In the genomic region with DNA sequence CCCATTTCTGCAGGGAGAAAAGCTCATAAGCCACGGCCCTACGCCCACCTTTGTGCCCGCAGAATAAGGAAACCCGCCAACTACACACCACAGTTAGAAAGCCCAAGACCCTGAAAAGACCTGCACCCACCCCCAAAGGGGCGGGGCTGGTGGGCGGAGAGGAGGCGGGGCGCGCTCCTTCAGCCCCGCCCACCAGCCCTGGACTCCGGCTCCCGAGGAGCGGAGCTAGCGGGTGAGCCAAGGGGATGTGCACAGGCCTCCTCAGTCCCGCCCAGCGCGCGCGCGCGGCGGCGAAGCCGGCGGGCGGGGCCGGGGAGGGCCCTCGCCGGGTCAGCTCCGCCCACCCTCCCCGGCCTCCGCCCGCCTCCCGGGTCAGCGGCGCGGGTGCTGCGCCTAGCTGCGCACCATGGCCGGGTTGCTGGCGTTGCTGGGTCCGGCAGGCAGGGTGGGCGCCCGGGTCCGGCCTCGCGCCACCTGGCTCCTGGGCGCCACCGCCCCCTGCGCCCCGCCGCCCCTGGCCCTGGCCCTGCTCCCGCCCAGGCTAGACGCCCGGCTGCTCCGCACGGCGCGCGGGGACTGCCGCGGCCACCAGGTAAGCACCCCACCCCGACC, we compare ENCODE assay signal across 8 cellular contexts. TPM values are rescaled to one million over a fixed set of nuclear protein-coding genes. Genes with fewer than 3 reads are reported as not detected.
DNase-seq lines count a peak whose midpoint lies in the region; ATAC-seq and TF ChIP-seq lines count a peak whose summit lies in the region.

A gene with protein sequence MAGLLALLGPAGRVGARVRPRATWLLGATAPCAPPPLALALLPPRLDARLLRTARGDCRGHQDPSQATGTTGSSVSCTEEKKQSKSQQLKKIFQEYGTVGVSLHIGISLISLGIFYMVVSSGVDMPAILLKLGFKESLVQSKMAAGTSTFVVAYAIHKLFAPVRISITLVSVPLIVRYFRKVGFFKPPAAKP (plus strand): TSS at position 375 of the 612 bp plus-strand sequence. CDS start 32 bp downstream, at position 407.

- H3K27me3 ChIP-seq in liver (ENCODE audit: control insufficient read depth in 4 of 4, insufficient read depth in 4 of 4, low read length in 3 of 4): no peaks in the 10 kb centered on the region

- H3K36me3 ChIP-seq in liver (ENCODE audit: control insufficient read depth in 4 of 4, insufficient read depth in 3 of 4, low read depth in 1 of 4, low read length in 3 of 4): no peaks in the 10 kb centered on the region

- 2% methylated on average over 63 of the region's 63 CpGs for WGBS in liver

- peak; percentile 64 to 79 for DNase-seq in AML-193 (lab: John Stamatoyannopoulos, UW)
- DNase-seq in GM19240 (ENCODE audit: insufficient read length, low spot score): peak; percentile 94
- peak; percentile 73 to 95 for DNase-seq in NCI-H526 (lab: John Stamatoyannopoulos, UW)
- DNase-seq in activated CD4-positive, alpha-beta memory T cell treated with anti-CD3 and anti-CD28 coated beads for 36 hours: peak; percentile 88
- DNase-seq in dermis microvascular lymphatic vessel endothelial cell (ENCODE audit: low read depth in 2 of 2): peak; percentile 59 to 89
- DNase-seq in stimulated activated CD4-positive, alpha-beta T cell treated with anti-CD3 and anti-CD28 coated beads, Interleukin-4, amount 100 ng/mL, for 1 hour: peak; percentile 79

- intact Hi-C loops in activated CD4-positive, alpha-beta memory T cell treated with anti-CD3 and anti-CD28 coated beads for 36 hours (cut with micrococcal nuclease): loop anchor here (1.0 kb wide), 2 partner anchors 34 to 110 kb away; a partner anchor contains a TSS

- peak within 1 kb of the TSS; percentile 83 for H3K4me3 Mint-ChIP-seq in activated CD4-positive, alpha-beta memory T cell treated with anti-CD3 and anti-CD28 coated beads for 36 hours

- POLR2A ChIA-PET in activated CD4-positive, alpha-beta memory T cell treated with anti-CD3 and anti-CD28 coated beads for 36 hours (lab: Charles Lee): interaction anchor here (1.8 kb wide), 1 partner anchor 33 kb away, joined by 17 read pairs; a partner anchor contains a TSS

- peak within 1 kb of the TSS; percentile 30 to 76 for H3K9ac ChIP-seq in liver (ENCODE audit: low read depth in 1 of 2, low read length in 2 of 2)

- ATAC-seq in HG03442 (IDR thresholded peaks at IDR 0.05; ENCODE audit: unreplicated experiment): peak; percentile 94

- TF ChIP-seq RAD21 in liver (IDR thresholded peaks at IDR 0.05): no peak

- no peaks in the 10 kb centered on the region for H3K27me3 Mint-ChIP-seq in activated CD4-positive, alpha-beta memory T cell treated with anti-CD3 and anti-CD28 coated beads for 36 hours

- no peaks in the 10 kb centered on the region for H3K9me3 ChIP-seq in liver (ENCODE audit: control insufficient read depth in 4 of 4, low read length in 3 of 4)

- no peak within 1 kb of the TSS for H3K27ac Mint-ChIP-seq in activated CD4-positive, alpha-beta memory T cell treated with anti-CD3 and anti-CD28 coated beads for 36 hours

- TF ChIP-seq CTCF in liver (IDR thresholded peaks at IDR 0.05; ENCODE audit: low read depth, low read length, missing input control): no peak

- H3K4me1 ChIP-seq in liver (ENCODE audit: control insufficient read depth in 4 of 4, insufficient read depth in 4 of 4, low read length in 3 of 4): peaks cover 8 to 18% (median 11%) of the 10 kb centered on the region in 4 donors

- H3K27ac ChIP-seq in liver (ENCODE audit: low read depth in 1 of 2, low read length in 2 of 2): peak within 1 kb of the TSS; percentile 52 to 74

- CTCF ChIA-PET in activated CD4-positive, alpha-beta memory T cell treated with anti-CD3 and anti-CD28 coated beads for 36 hours (lab: Charles Lee): interaction anchor here (0.6 to 1.8 kb wide), 5 partner anchors 15 to 192 kb away, joined by 3 to 5 read pairs (median 4); a partner anchor contains a TSS

- peak within 1 kb of the TSS; percentile 65 to 96 (median 78) for H3K4me3 ChIP-seq in liver (ENCODE audit: low read depth in 1 of 3, low read length in 3 of 3)

- peaks cover 4% of the 10 kb centered on the region for H3K36me3 Mint-ChIP-seq in activated CD4-positive, alpha-beta memory T cell treated with anti-CD3 and anti-CD28 coated beads for 36 hours

- peaks cover 14% of the 10 kb centered on the region for H3K4me1 Mint-ChIP-seq in activated CD4-positive, alpha-beta memory T cell treated with anti-CD3 and anti-CD28 coated beads for 36 hours (ENCODE audit: low read depth)

- no peaks in the 10 kb centered on the region for H3K9me3 Mint-ChIP-seq in activated CD4-positive, alpha-beta memory T cell treated with anti-CD3 and anti-CD28 coated beads for 36 hours

TF ChIP-seq in liver, 16 proteins besides CTCF, POLR2A, EP300 and RAD21:
- no peak for TF ChIP-seq RXRA (IDR thresholded peaks at IDR 0.05)
- no peak for TF ChIP-seq NR2F2 (IDR thresholded peaks at IDR 0.05)
- no peak for TF ChIP-seq YY1 (IDR thresholded peaks at IDR 0.05)
- TF ChIP-seq, protein P1, sequence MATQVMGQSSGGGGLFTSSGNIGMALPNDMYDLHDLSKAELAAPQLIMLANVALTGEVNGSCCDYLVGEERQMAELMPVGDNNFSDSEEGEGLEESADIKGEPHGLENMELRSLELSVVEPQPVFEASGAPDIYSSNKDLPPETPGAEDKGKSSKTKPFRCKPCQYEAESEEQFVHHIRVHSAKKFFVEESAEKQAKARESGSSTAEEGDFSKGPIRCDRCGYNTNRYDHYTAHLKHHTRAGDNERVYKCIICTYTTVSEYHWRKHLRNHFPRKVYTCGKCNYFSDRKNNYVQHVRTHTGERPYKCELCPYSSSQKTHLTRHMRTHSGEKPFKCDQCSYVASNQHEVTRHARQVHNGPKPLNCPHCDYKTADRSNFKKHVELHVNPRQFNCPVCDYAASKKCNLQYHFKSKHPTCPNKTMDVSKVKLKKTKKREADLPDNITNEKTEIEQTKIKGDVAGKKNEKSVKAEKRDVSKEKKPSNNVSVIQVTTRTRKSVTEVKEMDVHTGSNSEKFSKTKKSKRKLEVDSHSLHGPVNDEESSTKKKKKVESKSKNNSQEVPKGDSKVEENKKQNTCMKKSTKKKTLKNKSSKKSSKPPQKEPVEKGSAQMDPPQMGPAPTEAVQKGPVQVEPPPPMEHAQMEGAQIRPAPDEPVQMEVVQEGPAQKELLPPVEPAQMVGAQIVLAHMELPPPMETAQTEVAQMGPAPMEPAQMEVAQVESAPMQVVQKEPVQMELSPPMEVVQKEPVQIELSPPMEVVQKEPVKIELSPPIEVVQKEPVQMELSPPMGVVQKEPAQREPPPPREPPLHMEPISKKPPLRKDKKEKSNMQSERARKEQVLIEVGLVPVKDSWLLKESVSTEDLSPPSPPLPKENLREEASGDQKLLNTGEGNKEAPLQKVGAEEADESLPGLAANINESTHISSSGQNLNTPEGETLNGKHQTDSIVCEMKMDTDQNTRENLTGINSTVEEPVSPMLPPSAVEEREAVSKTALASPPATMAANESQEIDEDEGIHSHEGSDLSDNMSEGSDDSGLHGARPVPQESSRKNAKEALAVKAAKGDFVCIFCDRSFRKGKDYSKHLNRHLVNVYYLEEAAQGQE (IDR thresholded peaks at IDR 0.05): no peak
- peak in 1 of 2 donors; percentile 14 for TF ChIP-seq EGR1 (IDR thresholded peaks at IDR 0.05; ENCODE audit: low read depth in 2 of 2)
- no peak for TF ChIP-seq HNF4G (IDR thresholded peaks at IDR 0.05)
- no peak for TF ChIP-seq FOXA2 (IDR thresholded peaks at IDR 0.05)
- TF ChIP-seq, protein P2, sequence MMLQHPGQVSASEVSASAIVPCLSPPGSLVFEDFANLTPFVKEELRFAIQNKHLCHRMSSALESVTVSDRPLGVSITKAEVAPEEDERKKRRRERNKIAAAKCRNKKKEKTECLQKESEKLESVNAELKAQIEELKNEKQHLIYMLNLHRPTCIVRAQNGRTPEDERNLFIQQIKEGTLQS (IDR thresholded peaks at IDR 0.05): no peak
- no peak for TF ChIP-seq JUND (IDR thresholded peaks at IDR 0.05)
- TF ChIP-seq, protein P3, sequence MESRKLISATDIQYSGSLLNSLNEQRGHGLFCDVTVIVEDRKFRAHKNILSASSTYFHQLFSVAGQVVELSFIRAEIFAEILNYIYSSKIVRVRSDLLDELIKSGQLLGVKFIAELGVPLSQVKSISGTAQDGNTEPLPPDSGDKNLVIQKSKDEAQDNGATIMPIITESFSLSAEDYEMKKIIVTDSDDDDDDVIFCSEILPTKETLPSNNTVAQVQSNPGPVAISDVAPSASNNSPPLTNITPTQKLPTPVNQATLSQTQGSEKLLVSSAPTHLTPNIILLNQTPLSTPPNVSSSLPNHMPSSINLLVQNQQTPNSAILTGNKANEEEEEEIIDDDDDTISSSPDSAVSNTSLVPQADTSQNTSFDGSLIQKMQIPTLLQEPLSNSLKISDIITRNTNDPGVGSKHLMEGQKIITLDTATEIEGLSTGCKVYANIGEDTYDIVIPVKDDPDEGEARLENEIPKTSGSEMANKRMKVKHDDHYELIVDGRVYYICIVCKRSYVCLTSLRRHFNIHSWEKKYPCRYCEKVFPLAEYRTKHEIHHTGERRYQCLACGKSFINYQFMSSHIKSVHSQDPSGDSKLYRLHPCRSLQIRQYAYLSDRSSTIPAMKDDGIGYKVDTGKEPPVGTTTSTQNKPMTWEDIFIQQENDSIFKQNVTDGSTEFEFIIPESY (IDR thresholded peaks at IDR 0.05): no peak
- TF ChIP-seq GABPA (IDR thresholded peaks at IDR 0.05 in 1 of 2, conservative IDR thresholded peaks at IDR 0.05 in 1 of 2): no peak
- peak; percentile 52 for TF ChIP-seq SP1 (IDR thresholded peaks at IDR 0.05)

RNA-seq across cellular contexts. Expression of the gene that starts here (rescaled TPM):
- total RNA-seq in activated CD4-positive, alpha-beta memory T cell treated with anti-CD3 and anti-CD28 coated beads for 36 hours: 1 to 10 TPM; 5.5 to 5.9 TPM
- total RNA-seq in dermis microvascular lymphatic vessel endothelial cell (24.1 and 29.6 TPM in 2 replicates), liver (100 to 1,000 TPM in 1 of 2 donors, 10 to 100 TPM in 1; 21.8 to 139 TPM)
- 10 to 100 TPM; 26.2 to 35.1 TPM for polyA plus RNA-seq in liver

Comparison
In these comparisons a context has a peak if more than half of its experiments do, and no peak if none do; other contexts are left out.
1. Peak in every context shown above with its lines: DNase-seq, ATAC-seq, H3K4me3 ChIP-seq and H3K27ac ChIP-seq.